Comparison of ENCODE assay signal across 8 cellular contexts in the genomic region with DNA sequence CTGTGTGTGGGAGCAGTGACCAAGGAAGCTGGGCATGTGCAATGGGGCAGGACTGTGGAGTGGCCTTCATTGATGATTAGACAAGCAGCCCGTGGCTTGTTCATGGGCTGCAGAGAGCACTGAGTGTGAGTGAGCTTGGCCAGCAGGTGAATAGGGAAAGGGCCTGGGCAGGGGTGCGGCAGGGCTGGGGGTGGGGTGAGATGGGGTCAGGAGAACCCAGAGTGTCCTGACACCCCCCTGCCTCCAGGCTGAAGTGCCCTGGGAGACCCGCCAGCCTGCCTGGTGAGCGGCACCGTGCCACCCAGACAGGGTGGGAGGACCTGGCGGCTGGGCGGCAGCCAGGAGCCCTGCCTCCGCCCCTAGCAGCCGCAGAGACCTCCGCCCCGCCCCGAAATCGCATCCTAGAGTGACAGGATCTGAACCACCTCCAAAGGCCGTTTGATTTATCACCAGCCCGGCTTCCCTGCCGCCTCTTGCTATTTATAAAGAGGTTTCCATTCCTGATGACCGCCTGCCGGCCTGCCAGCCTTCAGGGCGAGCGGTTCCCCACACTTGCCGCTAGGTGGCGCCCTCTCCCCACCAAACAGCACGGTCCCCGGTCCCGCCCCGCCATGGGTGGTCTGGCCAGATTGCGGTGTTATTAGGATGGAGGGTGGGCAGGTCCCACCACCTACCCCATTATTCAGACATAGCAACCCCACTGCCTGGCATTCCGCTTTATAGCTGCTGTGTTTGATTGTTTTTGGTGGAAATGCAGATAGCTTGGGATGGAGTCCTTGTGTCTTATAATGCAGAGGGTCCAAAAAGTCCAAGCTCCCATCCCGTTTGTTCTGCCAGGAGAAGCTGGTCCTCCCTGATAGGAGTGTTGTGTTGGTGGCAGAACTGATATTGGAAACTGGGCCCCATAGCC. TPM values are rescaled to one million over a fixed set of nuclear protein-coding genes. Genes with fewer than 3 reads are reported as not detected.
DNase-seq lines count a peak whose midpoint lies in the region; FAIRE-seq and TF ChIP-seq lines count a peak whose summit lies in the region.

No MANE protein-coding gene starts in this region.

- peaks cover 5% of the 10 kb centered on the region; the same call in 1 of the 2 replicates for H3K4me1 ChIP-seq in Karpas-422 (ENCODE audit: low read length)
- H3K4me1 ChIP-seq in osteoblast (ENCODE audit: insufficient read depth, low read length): peaks cover 3% of the 10 kb centered on the region
- peaks cover 0 to 56% (median 33%) of the 10 kb centered on the region in 4 donors for H3K4me1 ChIP-seq in tibial artery

- in situ Hi-C loops in ACHN (cut with HindIII; ENCODE audit: low pct_ligation_motif_present, low pct_unique_long_range_greater_than_20kb, low sequenced_read_pairs): no loop called here

- H3K36me3 ChIP-seq in Karpas-422 (ENCODE audit: insufficient read depth, low read length) (no peaks in the 10 kb centered on the region), osteoblast (ENCODE audit: insufficient read depth, low read length) (no peaks in the 10 kb centered on the region), tibial artery (no peaks in the 10 kb centered on the region)

- H3K27ac ChIP-seq in Karpas-422 (ENCODE audit: low read length): no peak overlapping the region
- H3K27ac ChIP-seq in osteoblast (ENCODE audit: low read depth, low read length): no peak overlapping the region
- peak overlapping the region; percentile 46 to 80 for H3K27ac ChIP-seq in tibial artery

- intact Hi-C loops in tibial artery (cut with DNase I; ENCODE audit: low total_unique reads): loop anchor here (2.0 to 10.0 kb wide), 4 partner anchors 22 to 210 kb away; a partner anchor contains a TSS

- no peak overlapping the region for H2AFZ ChIP-seq in Karpas-422 (ENCODE audit: low read length)
- H2AFZ ChIP-seq in osteoblast (ENCODE audit: low read length): peak overlapping the region; percentile 62

- FAIRE-seq in GM18507 (lab: Jason Lieb, UNC): peak; percentile 39

- DNase-seq in ACHN (peak; percentile 80), GM18507 (ENCODE audit: extremely low spot score, insufficient read length, low read depth) (peak; percentile 74), Karpas-422 (peak; percentile 84), RKO (ENCODE audit: low spot score) (peak; percentile 76), fibroblast of villous mesenchyme (ENCODE audit: low read depth) (peak; percentile 61), osteoblast (ENCODE audit: insufficient read length, low spot score, missing footprints) (peak; percentile 98), tibial artery (peak; percentile 76 to 95)
- peak; percentile 56 to 65 for DNase-seq in activated T-helper 1 cell treated with anti-CD3 and anti-CD28 coated beads, Interleukin-2, amount 50 U/mL, for 16 hours (ENCODE audit: low read depth in 1 of 2, low spot score in 1 of 2)

- H3K27me3 ChIP-seq in Karpas-422 (ENCODE audit: low read length) (no peaks in the 10 kb centered on the region), osteoblast (ENCODE audit: insufficient read depth, low read length) (no peaks in the 10 kb centered on the region), tibial artery (no peaks in the 10 kb centered on the region)

- H3K4me3 ChIP-seq in Karpas-422 (ENCODE audit: low read length) (no peak overlapping the region), fibroblast of villous mesenchyme (ENCODE audit: low read depth, low read length) (no peak overlapping the region), osteoblast (ENCODE audit: insufficient read depth, low read length) (peak overlapping the region; percentile 50), tibial artery (peak overlapping the region in 1 of 2 donors; percentile 1)

- H3K9me3 ChIP-seq in Karpas-422 (ENCODE audit: low read length): no peaks in the 10 kb centered on the region
- H3K9me3 ChIP-seq in osteoblast (ENCODE audit: low read depth, low read length): no peaks in the 10 kb centered on the region
- no peaks in the 10 kb centered on the region for H3K9me3 ChIP-seq in tibial artery

- H3K79me2 ChIP-seq in Karpas-422 (ENCODE audit: low read length) (no peaks in the 10 kb centered on the region), osteoblast (ENCODE audit: insufficient read depth, low read length) (no peaks in the 10 kb centered on the region)

- H3K4me2 ChIP-seq in Karpas-422 (ENCODE audit: low read depth, low read length, poor library complexity, severe bottlenecking) (peak overlapping the region; percentile 10), osteoblast (ENCODE audit: insufficient read depth, low read length) (peak overlapping the region; percentile 75)

- H4K20me1 ChIP-seq in Karpas-422 (ENCODE audit: insufficient read depth, low read depth, low read length): no peaks in the 10 kb centered on the region
- no peaks in the 10 kb centered on the region for H4K20me1 ChIP-seq in osteoblast (ENCODE audit: insufficient read depth, low read length)

- no peak overlapping the region for H3K9ac ChIP-seq in Karpas-422 (ENCODE audit: low read length)

- TF ChIP-seq CTCF in fibroblast of villous mesenchyme (IDR thresholded peaks at IDR 0.05; ENCODE audit: insufficient read depth, low read depth, low read length) (peak; percentile 97), osteoblast (IDR thresholded peaks at IDR 0.05; ENCODE audit: extremely low read depth, low read depth, low read length) (peak; percentile 90), tibial artery (IDR thresholded peaks at IDR 0.05) (peak; percentile 94 to 99)

- no peaks in the 10 kb centered on the region for H3K9me2 ChIP-seq in Karpas-422 (replicated peaks; ENCODE audit: insufficient read depth, low read length)

RNA-seq across cellular contexts. Expression of a gene that starts 3.5 kb away (rescaled TPM):
- total RNA-seq in Karpas-422 (2014; rRNA removed; shearing (Covaris generic); ENCODE audit: low replicate concordance): 0.22 TPM in 2 replicates
- under 0.01 and 0.32 TPM in 2 replicates for total RNA-seq in fibroblast of villous mesenchyme
- under 0.01 and 0.36 TPM in 2 replicates for total RNA-seq in osteoblast

RNA-seq across cellular contexts. Expression of a gene that starts 22.7 kb away (rescaled TPM):
- not detected in 2 replicates for total RNA-seq in Karpas-422 (2014; rRNA removed; shearing (Covaris generic); ENCODE audit: low replicate concordance)
- 1.7 and 2.9 TPM in 2 replicates for total RNA-seq in fibroblast of villous mesenchyme
- under 0.01 and 0.36 TPM in 2 replicates for total RNA-seq in osteoblast

RNA-seq across cellular contexts. Expression of a gene that starts 47.7 kb away (rescaled TPM):
- total RNA-seq in Karpas-422 (2014; rRNA removed; shearing (Covaris generic); ENCODE audit: low replicate concordance): not detected in 2 replicates
- total RNA-seq in fibroblast of villous mesenchyme: 0.32 TPM in 1 of 2 replicates, not detected in the other
- total RNA-seq in osteoblast: 1.2 and 1.4 TPM in 2 replicates

RNA-seq across cellular contexts. Expression of a gene that starts 47.8 kb away (rescaled TPM):
- total RNA-seq in Karpas-422 (2014; rRNA removed; shearing (Covaris generic); ENCODE audit: low replicate concordance): not detected in 2 replicates
- not detected in 2 replicates for total RNA-seq in fibroblast of villous mesenchyme
- 0.59 and 0.72 TPM in 2 replicates for total RNA-seq in osteoblast

Comparison
In these comparisons a context has a peak if more than half of its experiments do, and no peak if none do; other contexts are left out.
1. H3K27ac ChIP-seq: peak in tibial artery (2 of 2); none in Karpas-422 (single experiment) and osteoblast (single experiment).
2. Peak in every context shown above with its lines, with median percentiles within 50 percentile points of each other: DNase-seq and CTCF ChIP-seq.